In genomic region chr17:75088902-75089417, GRCh38 we compare ENCODE assay signal across 8 cellular contexts. TPM values are rescaled to one million over a fixed set of nuclear protein-coding genes. Genes with fewer than 3 reads are reported as not detected.
DNase-seq lines count a peak whose midpoint lies in the region; ATAC-seq and TF ChIP-seq lines count a peak whose summit lies in the region.

No MANE protein-coding gene starts in this region.

- no peaks in the 10 kb centered on the region for H3K9me3 Mint-ChIP-seq in activated naive CD8-positive, alpha-beta T cell treated with anti-CD3 and anti-CD28 coated beads, Interleukin-2, amount 50 U/mL, for 24 hours

- H3K4me1 ChIP-seq in liver (ENCODE audit: control insufficient read depth in 4 of 4, insufficient read depth in 4 of 4, low read length in 3 of 4) (peaks cover 28 to 56% (median 41%) of the 10 kb centered on the region in 4 donors), BE2C (no peaks in the 10 kb centered on the region)

- H3K27me3 ChIP-seq in liver (ENCODE audit: control insufficient read depth in 4 of 4, insufficient read depth in 4 of 4, low read length in 3 of 4) (no peaks in the 10 kb centered on the region), BE2C (no peaks in the 10 kb centered on the region)

- no peaks in the 10 kb centered on the region for H3K36me3 Mint-ChIP-seq in activated naive CD8-positive, alpha-beta T cell treated with anti-CD3 and anti-CD28 coated beads, Interleukin-2, amount 50 U/mL, for 24 hours (ENCODE audit: low read depth)

- WGBS in liver, result 87% methylated on average over 2 of the region's 2 CpGs

- no peak overlapping the region for H3K27ac ChIP-seq in liver (ENCODE audit: low read depth in 1 of 2, low read length in 2 of 2)

- H3K36me3 ChIP-seq in liver (ENCODE audit: control insufficient read depth in 4 of 4, insufficient read depth in 3 of 4, low read depth in 1 of 4, low read length in 3 of 4) (no peaks in the 10 kb centered on the region), BE2C (no peaks in the 10 kb centered on the region)

- H3K4me3 ChIP-seq in liver (ENCODE audit: low read depth in 1 of 3, low read length in 3 of 3) (no peak overlapping the region), BE2C (ENCODE audit: low read depth, low read length) (no peak overlapping the region)

- TF ChIP-seq CTCF in liver (IDR thresholded peaks at IDR 0.05; ENCODE audit: low read depth, low read length, missing input control), result no peak
- no peak for TF ChIP-seq CTCF in BE2C (IDR thresholded peaks at IDR 0.05; ENCODE audit: low read depth, low read length)

- H3K4me1 Mint-ChIP-seq in activated naive CD8-positive, alpha-beta T cell treated with anti-CD3 and anti-CD28 coated beads, Interleukin-2, amount 50 U/mL, for 24 hours, result peaks cover 30% of the 10 kb centered on the region

- H3K9me3 ChIP-seq in liver (ENCODE audit: control insufficient read depth in 4 of 4, low read length in 3 of 4) (no peaks in the 10 kb centered on the region), BE2C (no peaks in the 10 kb centered on the region)

- peak overlapping the region; percentile 35 for H3K4me3 Mint-ChIP-seq in activated naive CD8-positive, alpha-beta T cell treated with anti-CD3 and anti-CD28 coated beads, Interleukin-2, amount 50 U/mL, for 24 hours

- DNase-seq in stimulated activated CD4-positive, alpha-beta T cell treated with anti-CD3 and anti-CD28 coated beads, Interleukin-15, amount 100 ng/mL, for 24 hours, result peak; percentile 22
- no peak for DNase-seq in stimulated activated CD4-positive, alpha-beta T cell treated with anti-CD3 and anti-CD28 coated beads, Interleukin-4, amount 100 ng/mL, for 24 hours
- no peak for DNase-seq in activated naive CD8-positive, alpha-beta T cell treated with anti-CD3 and anti-CD28 coated beads, Interleukin-2, amount 50 U/mL, for 24 hours
- no peak for DNase-seq in BE2C

- no peak overlapping the region for H3K27ac Mint-ChIP-seq in activated naive CD8-positive, alpha-beta T cell treated with anti-CD3 and anti-CD28 coated beads, Interleukin-2, amount 50 U/mL, for 24 hours

- no peaks in the 10 kb centered on the region for H3K27me3 Mint-ChIP-seq in activated naive CD8-positive, alpha-beta T cell treated with anti-CD3 and anti-CD28 coated beads, Interleukin-2, amount 50 U/mL, for 24 hours

- ATAC-seq in activated naive CD8-positive, alpha-beta T cell treated with anti-CD3 and anti-CD28 coated beads, Interleukin-2, amount 50 U/mL, for 24 hours, result peak; percentile 63
- ATAC-seq in GM21576 (IDR thresholded peaks at IDR 0.05; ENCODE audit: unreplicated experiment) (no peak), HG03439 (IDR thresholded peaks at IDR 0.05; ENCODE audit: unreplicated experiment) (no peak), GM19035 (IDR thresholded peaks at IDR 0.05; ENCODE audit: unreplicated experiment) (no peak)

- no peak for TF ChIP-seq RAD21 in liver (IDR thresholded peaks at IDR 0.05)

- no peak overlapping the region for H3K9ac ChIP-seq in liver (ENCODE audit: low read depth in 1 of 2, low read length in 2 of 2)

TF ChIP-seq in liver, 16 proteins besides CTCF, POLR2A, EP300 and RAD21:
- TF ChIP-seq FOXA1 (IDR thresholded peaks at IDR 0.05) (no peak), NR2F2 (IDR thresholded peaks at IDR 0.05) (peak; percentile 73), HNF4A (conservative IDR thresholded peaks at IDR 0.05) (peak in 1 of 2 donors; percentile 9)

RNA-seq across cellular contexts. Expression of gene SLC16A5, which starts 1.2 kb away (rescaled TPM):
- total RNA-seq in liver, result 1 to 10 TPM; 3.0 to 4.5 TPM
- 1 to 10 TPM; 1.0 to 2.1 TPM for polyA plus RNA-seq in liver
- polyA plus RNA-seq in BE2C (2012; ENCODE audit: insufficient read depth, insufficient read length, low read depth), result not detected

RNA-seq across cellular contexts. Expression of gene ARMC7, which starts 20.8 kb away (rescaled TPM):
- 1 to 10 TPM; 1.7 to 3.1 TPM for total RNA-seq in liver
- 1 to 10 TPM; 4.3 to 6.6 TPM for polyA plus RNA-seq in liver
- 17.7 TPM for polyA plus RNA-seq in BE2C (2012; ENCODE audit: insufficient read depth, insufficient read length, low read depth)

RNA-seq across cellular contexts. Expression of gene KCTD2, which starts 41.9 kb away (rescaled TPM):
- 1 to 10 TPM; 5.6 to 8.2 TPM for total RNA-seq in liver
- polyA plus RNA-seq in liver, result 1 to 10 TPM; 2.4 to 7.1 TPM
- 23.6 TPM for polyA plus RNA-seq in BE2C (2012; ENCODE audit: insufficient read depth, insufficient read length, low read depth)

RNA-seq across cellular contexts. Expression of gene ATP5PD, which starts 42.2 kb away (rescaled TPM):
- 100 to 1,000 TPM; 102 to 128 TPM for total RNA-seq in liver
- polyA plus RNA-seq in liver, result 100 to 1,000 TPM; 241 to 378 TPM
- 221 TPM for polyA plus RNA-seq in BE2C (2012; ENCODE audit: insufficient read depth, insufficient read length, low read depth)

RNA-seq across cellular contexts. Expression of gene NT5C, which starts 42.6 kb away (rescaled TPM):
- 10 to 100 TPM; 13.6 to 27.2 TPM for total RNA-seq in liver
- 10 to 100 TPM; 22.5 to 26.4 TPM for polyA plus RNA-seq in liver
- 226 TPM for polyA plus RNA-seq in BE2C (2012; ENCODE audit: insufficient read depth, insufficient read length, low read depth)
